Comparison of ENCODE assay signal across 18 cellular contexts in genomic region chr2:71283131-71283530, GRCh38. TPM values are rescaled to one million over a fixed set of nuclear protein-coding genes. Genes with fewer than 3 reads are reported as not detected.
A peak's percentile ranks its signal among the peaks of the same experiment; 100 is the strongest.
DNase-seq lines count a peak whose midpoint lies in the region; ATAC-seq, FAIRE-seq and TF ChIP-seq lines count a peak whose summit lies in the region.
"Had no signal": no experiment of that assay in that cellular context is flagged by ENCODE, and none has a peak within 500 bp of the region (broad histone marks: within the 10 kb centered on the region; RNA-seq: fewer than 3 reads in every experiment).

No MANE protein-coding gene starts in this region.

- H3K27me3 ChIP-seq in left ventricle myocardium inferior (ENCODE audit: low read depth) (no peaks in the 10 kb centered on the region), gastrocnemius medialis (no peaks in the 10 kb centered on the region)
- H3K27me3 ChIP-seq: BLaER1 treated with 17β-estradiol and CSF1 and Interleukin-3, amounts not matched to agents 10 nM and 100 nM had no signal

- no peak for TF ChIP-seq POLR2A in gastrocnemius medialis (IDR thresholded peaks at IDR 0.05)
- TF ChIP-seq POLR2A in GM12892 (IDR thresholded peaks at IDR 0.05; ENCODE audit: low read depth, low read length): no peak

- no peaks in the 10 kb centered on the region for H3K36me3 ChIP-seq in left ventricle myocardium inferior
- H3K36me3 ChIP-seq in gastrocnemius medialis: no peaks in the 10 kb centered on the region
- H3K36me3 ChIP-seq: BLaER1 treated with 17β-estradiol and CSF1 and Interleukin-3, amounts not matched to agents 10 nM and 100 nM had no signal

- H3K4me1 ChIP-seq in left ventricle myocardium inferior: peaks cover 74% of the 10 kb centered on the region
- peaks cover 50 to 76% of the 10 kb centered on the region in 2 donors for H3K4me1 ChIP-seq in gastrocnemius medialis
- H3K4me1 ChIP-seq: A549; BLaER1 treated with 17β-estradiol and CSF1 and Interleukin-3, amounts not matched to agents 10 nM and 100 nM had no signal

- H3K4me3 ChIP-seq in left ventricle myocardium inferior: no peak overlapping the region
- H3K4me3 ChIP-seq in gastrocnemius medialis: no peak overlapping the region
- H3K4me3 ChIP-seq: A549; BLaER1 treated with 17β-estradiol and CSF1 and Interleukin-3, amounts not matched to agents 10 nM and 100 nM had no signal

- FAIRE-seq in GM12892 (lab: Jason Lieb, UNC): no peak
- FAIRE-seq: A549, D721Med, GM12891, GM18507 had no signal

- in situ Hi-C loops in gastrocnemius medialis (cut with MboI; ENCODE audit: low sequenced_read_pairs in 4 of 4): no loop called here

- peak overlapping the region; percentile 88 for H3K27ac ChIP-seq in left ventricle myocardium inferior (replicated peaks)
- peak overlapping the region; percentile 4 to 96 (median 94) for H3K27ac ChIP-seq in gastrocnemius medialis
- H3K27ac ChIP-seq: 22Rv1; A549; BLaER1 treated with 17β-estradiol and CSF1 and Interleukin-3, amounts not matched to agents 10 nM and 100 nM; C4-2B had no signal

- intact Hi-C loops in left ventricle myocardium inferior (cut with micrococcal nuclease): no loop called here
- intact Hi-C loops in Right ventricle myocardium superior (cut with DNase I): no loop called here
- intact Hi-C loops in gastrocnemius medialis (cut with DNase I; ENCODE audit: low total_unique reads): no loop called here

- DNase-seq in left ventricle myocardium inferior: no peak
- no peak for DNase-seq in Right ventricle myocardium superior
- DNase-seq in NCI-H526 treated with DMSO at 0.1 percent for 48 hours (lab: John Stamatoyannopoulos, UW): peak; percentile 97
- no peak for DNase-seq in gastrocnemius medialis
- no peak for DNase-seq in GM12892 (ENCODE audit: insufficient read length)
- DNase-seq: Calu3; CD4-positive, alpha-beta T cell; CD8-positive, alpha-beta T cell; DMS79 treated with DMSO at 0.1 percent for 48 hours had no signal

- H3K9me3 ChIP-seq in left ventricle myocardium inferior (replicated peaks) (no peaks in the 10 kb centered on the region), gastrocnemius medialis (no peaks in the 10 kb centered on the region)
- H3K9me3 ChIP-seq: A549; BLaER1 treated with 17β-estradiol and CSF1 and Interleukin-3, amounts not matched to agents 10 nM and 100 nM; Caco-2 had no signal

- TF ChIP-seq CTCF in left ventricle myocardium inferior (IDR thresholded peaks at IDR 0.05; ENCODE audit: borderline replicate concordance): no peak
- TF ChIP-seq CTCF in gastrocnemius medialis (IDR thresholded peaks at IDR 0.05 in 4 of 5, conservative IDR thresholded peaks at IDR 0.05 in 1 of 5): no peak

- ATAC-seq in Right ventricle myocardium superior (ENCODE audit: poor library complexity) (no peak), gastrocnemius medialis (no peak), HG02840 (IDR thresholded peaks at IDR 0.05; ENCODE audit: low FRiP score, unreplicated experiment) (no peak)
- ATAC-seq: CD8-positive, alpha-beta T cell had no signal

RNA-seq across cellular contexts. Expression of gene ZNF638, which starts 48.5 kb away (rescaled TPM):
- total RNA-seq in left ventricle myocardium inferior: 97.1 TPM
- 91.9 TPM for total RNA-seq in Right ventricle myocardium superior
- 100 to 1,000 TPM in 2 of 4 donors, 10 to 100 TPM in 2; 69.7 to 152 (median 95.0) TPM for total RNA-seq in gastrocnemius medialis
- polyA plus RNA-seq in GM12892 (2012; ENCODE audit: missing spikeins): 81.9 TPM

RNA-seq across cellular contexts. Expression of gene PAIP2B, which starts 56.2 kb away (rescaled TPM):
- total RNA-seq in left ventricle myocardium inferior: 76.6 TPM
- total RNA-seq in Right ventricle myocardium superior: 69.7 TPM
- total RNA-seq in gastrocnemius medialis: 10 to 100 TPM; 14.6 to 32.6 (median 15.9) TPM
- 0.64 TPM for polyA plus RNA-seq in GM12892 (2012; ENCODE audit: missing spikeins)
